ENCODE assay signal across 20 cellular contexts in genomic region chr2:5057895-5058294, GRCh38.
DNase-seq lines count a peak whose midpoint lies in the region; ATAC-seq lines count a peak whose summit lies in the region.
"Had no signal": no experiment of that assay in that cellular context is flagged by ENCODE, and none has a peak within 500 bp of the region (broad histone marks: within the 10 kb centered on the region; RNA-seq: fewer than 3 reads in every experiment).

No MANE protein-coding gene starts in this region.

- H3K27me3 ChIP-seq in GM23248 (replicated peaks; ENCODE audit: insufficient read depth): no peaks in the 10 kb centered on the region
- H3K27me3 ChIP-seq: tibial nerve had no signal

- H4K20me1 ChIP-seq in GM23248 (ENCODE audit: insufficient read depth): no peaks in the 10 kb centered on the region

- peaks cover 3 to 6% of the 10 kb centered on the region in 2 donors for H3K9me3 Mint-ChIP-seq in stimulated activated naive B cell treated with anti-CD40 and anti-IgM and Interleukin-4, amounts not matched to agents 10 μg/mL and 1 μg/mL and 100 μg/mL, for 72 hours
- H3K9me3 Mint-ChIP-seq: memory B cell had no signal

- ATAC-seq in GM19351 (IDR thresholded peaks at IDR 0.05; ENCODE audit: unreplicated experiment) (no peak), HG03159 (IDR thresholded peaks at IDR 0.05; ENCODE audit: unreplicated experiment) (no peak)
- ATAC-seq in stimulated activated naive B cell treated with anti-CD40 and anti-IgM and Interleukin-4, amounts not matched to agents 10 μg/mL and 1 μg/mL and 100 μg/mL, for 72 hours (replicated peaks): no peak
- ATAC-seq: naive thymus-derived CD8-positive, alpha-beta T cell had no signal

- H3K4me1 ChIP-seq in GM23248 (ENCODE audit: insufficient read depth): no peaks in the 10 kb centered on the region
- H3K4me1 ChIP-seq: prostate gland, tibial nerve had no signal

- no peak overlapping the region for H3K4me3 Mint-ChIP-seq in stimulated activated naive B cell treated with anti-CD40 and anti-IgM and Interleukin-4, amounts not matched to agents 10 μg/mL and 1 μg/mL and 100 μg/mL, for 72 hours
- H3K4me3 Mint-ChIP-seq: memory B cell; naive thymus-derived CD8-positive, alpha-beta T cell had no signal

- H3K27me3 Mint-ChIP-seq in stimulated activated naive B cell treated with anti-CD40 and anti-IgM and Interleukin-4, amounts not matched to agents 10 μg/mL and 1 μg/mL and 100 μg/mL, for 72 hours: no peaks in the 10 kb centered on the region
- H3K27me3 Mint-ChIP-seq: memory B cell; naive thymus-derived CD8-positive, alpha-beta T cell had no signal

- WGBS in GM23248 (ENCODE audit: low coverage in 1 of 2, low lambda C conversion rate in 2 of 2, missing lambda C conversion rate in 2 of 2), 2 experiments: 9 to 10% methylated on average over 5 of the region's 5 CpGs

- H3K36me3 ChIP-seq in GM23248 (ENCODE audit: low read depth): no peaks in the 10 kb centered on the region
- H3K36me3 ChIP-seq: prostate gland, tibial nerve had no signal

- H3K9ac ChIP-seq in GM23248: no peak overlapping the region

- no peaks in the 10 kb centered on the region for H3K79me2 ChIP-seq in GM23248 (ENCODE audit: insufficient read depth)

- no peak overlapping the region for H3K27ac Mint-ChIP-seq in stimulated activated naive B cell treated with anti-CD40 and anti-IgM and Interleukin-4, amounts not matched to agents 10 μg/mL and 1 μg/mL and 100 μg/mL, for 72 hours
- H3K27ac Mint-ChIP-seq: memory B cell; naive thymus-derived CD8-positive, alpha-beta T cell had no signal

- H3K9me2 ChIP-seq in GM23248 (ENCODE audit: insufficient read depth): no peaks in the 10 kb centered on the region

- H3F3A ChIP-seq in GM23248 (ENCODE audit: insufficient read depth): no peaks in the 10 kb centered on the region

- peak; percentile 88 for DNase-seq in COR-L47 (lab: John Stamatoyannopoulos, UW)
- peak; percentile 93 for DNase-seq in NCI-H146 (lab: John Stamatoyannopoulos, UW)
- DNase-seq in NCI-H2227 (lab: John Stamatoyannopoulos, UW; ENCODE audit: unreplicated experiment): peak; percentile 88
- peak; percentile 4 for DNase-seq in astrocyte of the hippocampus (ENCODE audit: low read depth, low spot score)
- DNase-seq in GM23248: no peak
- no peak for DNase-seq in stimulated activated naive B cell treated with anti-CD40 and anti-IgM and Interleukin-4, amounts not matched to agents 10 μg/mL and 1 μg/mL and 100 μg/mL, for 72 hours
- DNase-seq: activated CD4-positive, alpha-beta T cell treated with anti-CD3 and anti-CD28 coated beads for 4 hours; activated CD8-positive, alpha-beta memory T cell treated with anti-CD3 and anti-CD28 coated beads, Interleukin-2, amount 50 U/mL, for 4 hours; activated gamma-delta T cell treated with Interleukin-2 at 50 U/mL for 16 hours; amygdala; C1 segment of cervical spinal cord; DND-41; Karpas-422; naive thymus-derived CD8-positive, alpha-beta T cell; stimulated activated naive CD4-positive, alpha-beta T cell had no signal

- H2AFZ ChIP-seq in GM23248: no peak overlapping the region

- H3K9me3 ChIP-seq in GM23248 (ENCODE audit: low read depth): no peaks in the 10 kb centered on the region
- H3K9me3 ChIP-seq: prostate gland, tibial nerve had no signal

- no peak overlapping the region for H3K27ac ChIP-seq in GM23248
- H3K27ac ChIP-seq: prostate gland, tibial nerve had no signal

- no peak overlapping the region for H3K4me2 ChIP-seq in GM23248 (ENCODE audit: unreplicated experiment)

- no peaks in the 10 kb centered on the region for H3K36me3 Mint-ChIP-seq in stimulated activated naive B cell treated with anti-CD40 and anti-IgM and Interleukin-4, amounts not matched to agents 10 μg/mL and 1 μg/mL and 100 μg/mL, for 72 hours
- H3K36me3 Mint-ChIP-seq: memory B cell; naive thymus-derived CD8-positive, alpha-beta T cell had no signal

- no peak overlapping the region for H3K4me3 ChIP-seq in GM23248
- H3K4me3 ChIP-seq: prostate gland, tibial nerve had no signal

- in situ Hi-C loops in GM23248 (cut with MboI): no loop called here

- no peaks in the 10 kb centered on the region for H3K4me1 Mint-ChIP-seq in stimulated activated naive B cell treated with anti-CD40 and anti-IgM and Interleukin-4, amounts not matched to agents 10 μg/mL and 1 μg/mL and 100 μg/mL, for 72 hours
- H3K4me1 Mint-ChIP-seq: memory B cell; naive thymus-derived CD8-positive, alpha-beta T cell had no signal

Comparison
In these comparisons a context has a peak if more than half of its experiments do, and no peak if none do; other contexts are left out.
1. DNase-seq: peak in COR-L47 (single experiment), NCI-H146 (single experiment), NCI-H2227 (single experiment) and astrocyte of the hippocampus (single experiment); none in GM23248 (single experiment) and stimulated activated naive B cell treated with anti-CD40 and anti-IgM and Interleukin-4, amounts not matched to agents 10 μg/mL and 1 μg/mL and 100 μg/mL, for 72 hours (single experiment).